ENCODE assay signal across 8 cellular contexts in genomic region chr18:58043452-58044369, GRCh38.
DNase-seq lines count a peak whose midpoint lies in the region; ATAC-seq and TF ChIP-seq lines count a peak whose summit lies in the region.

NEDD4L (plus strand) TSS chr18:58044226; CDS start chr18:58044661, 435 bp downstream.

- H3K4me3 ChIP-seq in AG04449 (ENCODE audit: low read depth, low read length): peak within 1 kb of the TSS; percentile 73

- DNase-seq in AG04449 (ENCODE audit: low read depth, low spot score) (no peak), NCI-H2171 treated with DMSO at 0.1 percent for 48 hours (lab: John Stamatoyannopoulos, UW) (peak; percentile 80), islet precursor cell (peak; percentile 94)
- peak; percentile 45 to 58 (median 50) for DNase-seq in activated CD4-positive, CD25-positive, alpha-beta regulatory T cell (lab: John Stamatoyannopoulos, UW)
- DNase-seq in central memory CD4-positive, alpha-beta T cell: peak; percentile 63
- DNase-seq in stimulated activated CD4-positive, alpha-beta T cell treated with anti-CD3 and anti-CD28 coated beads, Interleukin-12 subunit alpha, Interleukin-12 subunit beta, amount 100 ng/mL, for 24 hours (ENCODE audit: low read depth in 2 of 2): peak; percentile 60 to 75

- ATAC-seq in GM18868 (IDR thresholded peaks at IDR 0.05; ENCODE audit: unreplicated experiment): peak; percentile 68
- peak; percentile 55 for ATAC-seq in HG03108 (IDR thresholded peaks at IDR 0.05; ENCODE audit: unreplicated experiment)

- CTCF ChIA-PET in AG04449 (lab: Yijun Ruan, JAX): interaction anchor here (0.6 to 3.7 kb wide), 48 partner anchors 10 to 473 kb away, joined by 3 to 43 read pairs (median 4); no protein-coding TSS in a partner anchor

- peak; percentile 93 for TF ChIP-seq CTCF in AG04449 (IDR thresholded peaks at IDR 0.05; ENCODE audit: insufficient read depth, low read length, missing control alignments)

- POLR2A ChIA-PET in AG04449 (lab: Yijun Ruan, JAX): interaction anchor here (0.6 kb wide), 1 partner anchor 78 kb away, joined by 3 read pairs; no protein-coding TSS in a partner anchor
